In genomic region chr3:184785856-184786255, GRCh38 we compare ENCODE assay signal across 13 cellular contexts. TPM values are rescaled to one million over a fixed set of nuclear protein-coding genes. Genes with fewer than 3 reads are reported as not detected.
DNase-seq lines count a peak whose midpoint lies in the region; ATAC-seq and TF ChIP-seq lines count a peak whose summit lies in the region.
"Had no signal": no experiment of that assay in that cellular context is flagged by ENCODE, and none has a peak within 500 bp of the region (broad histone marks: within the 10 kb centered on the region; RNA-seq: fewer than 3 reads in every experiment).

No MANE protein-coding gene starts in this region.

- H3K36me3 Mint-ChIP-seq in activated naive CD8-positive, alpha-beta T cell: no peaks in the 10 kb centered on the region
- H3K36me3 Mint-ChIP-seq in activated naive CD8-positive, alpha-beta T cell treated with anti-CD3 and anti-CD28 coated beads for 36 hours: no peaks in the 10 kb centered on the region
- H3K36me3 Mint-ChIP-seq: immature natural killer cell had no signal

- H3K27me3 ChIP-seq in adipocyte (replicated peaks; ENCODE audit: control insufficient read depth, insufficient read depth, low read length): no peaks in the 10 kb centered on the region
- H3K27me3 ChIP-seq in right cardiac atrium (ENCODE audit: control insufficient read depth, insufficient read depth): no peaks in the 10 kb centered on the region
- H3K27me3 ChIP-seq in thoracic aorta (replicated peaks; ENCODE audit: insufficient read depth): no peaks in the 10 kb centered on the region

- H3K27ac ChIP-seq in right cardiac atrium (ENCODE audit: low read length) (no peak overlapping the region), thoracic aorta (peak overlapping the region; percentile 71 to 77)

- peak overlapping the region; percentile 25 for H3K9ac ChIP-seq in adipocyte (ENCODE audit: low read length)

- no peak for TF ChIP-seq CTCF in thoracic aorta (IDR thresholded peaks at IDR 0.05)

- DNase-seq in activated naive CD8-positive, alpha-beta T cell treated with anti-CD3 and anti-CD28 coated beads for 36 hours: no peak
- no peak for DNase-seq in adipocyte (ENCODE audit: low read depth)
- no peak for DNase-seq in right cardiac atrium
- no peak for DNase-seq in thoracic aorta (ENCODE audit: low spot score)
- DNase-seq in NCI-H146 treated with DMSO at 0.1 percent for 48 hours (lab: John Stamatoyannopoulos, UW; ENCODE audit: unreplicated experiment): no peak
- DNase-seq in stimulated activated CD4-positive, alpha-beta T cell treated with anti-CD3 and anti-CD28 coated beads, Interleukin-12 subunit alpha, Interleukin-12 subunit beta, amount 100 ng/mL, for 4 hours: no peak
- no peak for DNase-seq in NAMALWA (ENCODE audit: low spot score)
- DNase-seq: DMS53, NCI-H187 treated with DMSO at 0.1 percent for 48 hours, SW 1271 had no signal

- H3K9me3 Mint-ChIP-seq in activated naive CD8-positive, alpha-beta T cell (ENCODE audit: low read depth): no peaks in the 10 kb centered on the region
- no peaks in the 10 kb centered on the region for H3K9me3 Mint-ChIP-seq in activated naive CD8-positive, alpha-beta T cell treated with anti-CD3 and anti-CD28 coated beads for 36 hours
- H3K9me3 Mint-ChIP-seq: activated T-helper 1 cell treated with anti-CD3 and anti-CD28 coated beads, Interleukin-12 subunit alpha, Interleukin-12 subunit beta, Interleukin-2, Interleukin-4 antibody, amounts not matched to agents 30 ng/mL and 10 ng/mL and 1 ng/mL, durations not matched to agents 14 hours and 24 hours and 36 hours; immature natural killer cell had no signal

- H3K36me3 ChIP-seq in adipocyte (ENCODE audit: control insufficient read depth, insufficient read depth, low read length, severe bottlenecking): no peaks in the 10 kb centered on the region
- H3K36me3 ChIP-seq in thoracic aorta: no peaks in the 10 kb centered on the region

- H3K4me3 ChIP-seq in adipocyte (ENCODE audit: low read length): peak overlapping the region; percentile 69
- H3K4me3 ChIP-seq in right cardiac atrium (ENCODE audit: low read length): peak overlapping the region; percentile 5
- H3K4me3 ChIP-seq in thoracic aorta: peak overlapping the region; percentile 50

- peaks cover 6% of the 10 kb centered on the region for H3K27me3 Mint-ChIP-seq in activated naive CD8-positive, alpha-beta T cell
- peaks cover 9% of the 10 kb centered on the region for H3K27me3 Mint-ChIP-seq in activated naive CD8-positive, alpha-beta T cell treated with anti-CD3 and anti-CD28 coated beads for 36 hours

- H3K4me1 Mint-ChIP-seq in activated naive CD8-positive, alpha-beta T cell (ENCODE audit: low read depth): peaks cover 27% of the 10 kb centered on the region
- peaks cover 16% of the 10 kb centered on the region for H3K4me1 Mint-ChIP-seq in activated naive CD8-positive, alpha-beta T cell treated with anti-CD3 and anti-CD28 coated beads for 36 hours

- peak overlapping the region; percentile 14 for H3K4me3 Mint-ChIP-seq in activated naive CD8-positive, alpha-beta T cell
- no peak overlapping the region for H3K4me3 Mint-ChIP-seq in activated naive CD8-positive, alpha-beta T cell treated with anti-CD3 and anti-CD28 coated beads for 36 hours
- H3K4me3 Mint-ChIP-seq: activated T-helper 1 cell treated with anti-CD3 and anti-CD28 coated beads, Interleukin-12 subunit alpha, Interleukin-12 subunit beta, Interleukin-2, Interleukin-4 antibody, amounts not matched to agents 30 ng/mL and 10 ng/mL and 1 ng/mL, durations not matched to agents 14 hours and 24 hours and 36 hours had no signal

- no peak overlapping the region for H3K27ac Mint-ChIP-seq in activated naive CD8-positive, alpha-beta T cell
- no peak overlapping the region for H3K27ac Mint-ChIP-seq in activated naive CD8-positive, alpha-beta T cell treated with anti-CD3 and anti-CD28 coated beads for 36 hours
- H3K27ac Mint-ChIP-seq: activated T-helper 1 cell treated with anti-CD3 and anti-CD28 coated beads, Interleukin-12 subunit alpha, Interleukin-12 subunit beta, Interleukin-2, Interleukin-4 antibody, amounts not matched to agents 30 ng/mL and 10 ng/mL and 1 ng/mL, durations not matched to agents 14 hours and 24 hours and 36 hours; immature natural killer cell had no signal

- H3K4me1 ChIP-seq in adipocyte (ENCODE audit: control insufficient read depth, insufficient read depth, low read length) (peaks cover 16% of the 10 kb centered on the region), right cardiac atrium (ENCODE audit: control insufficient read depth, insufficient read depth, low read length) (peaks cover 9% of the 10 kb centered on the region), thoracic aorta (ENCODE audit: control insufficient read depth in 1 of 2, low read depth in 2 of 2) (peaks cover 3 to 18% of the 10 kb centered on the region in 2 donors)

- ATAC-seq in right cardiac atrium: no peak
- no peak for ATAC-seq in thoracic aorta (ENCODE audit: insufficient number of reproducible peaks, low FRiP score, low read depth)

- 62% methylated on average over 13 of the region's 13 CpGs for WGBS in right cardiac atrium

- intact Hi-C loops in right cardiac atrium (cut with DNase I): no loop called here

- H3K9me3 ChIP-seq in adipocyte (ENCODE audit: control insufficient read depth, low read length) (no peaks in the 10 kb centered on the region), right cardiac atrium (ENCODE audit: control insufficient read depth, low read length) (no peaks in the 10 kb centered on the region), thoracic aorta (no peaks in the 10 kb centered on the region)

RNA-seq across cellular contexts. Expression of gene VPS8, which starts 26.1 kb away (rescaled TPM):
- 10 to 100 TPM; 20.0 to 22.9 TPM for total RNA-seq in activated naive CD8-positive, alpha-beta T cell treated with anti-CD3 and anti-CD28 coated beads for 36 hours
- total RNA-seq in right cardiac atrium: 10 to 100 TPM; 25.4 to 39.7 (median 27.9) TPM
- polyA plus RNA-seq in right cardiac atrium: 10.9 TPM
- 10 to 100 TPM; 40.1 to 78.0 TPM for total RNA-seq in thoracic aorta

Comparison
In these comparisons a context has a peak if more than half of its experiments do, and no peak if none do; other contexts are left out.
1. H3K4me3 ChIP-seq: peak in every context shown above with its lines; median percentile 69 in adipocyte; 50 in thoracic aorta; 5 in right cardiac atrium.